ENCODE assay signal across 1 cellular context in genomic region chr10:2791774-2792443, GRCh38.
TF ChIP-seq lines count a peak whose summit lies in the region.

No MANE protein-coding gene starts in this region.

TF ChIP-seq in GM12878, 131 proteins besides CTCF, POLR2A, EP300 and RAD21 (continued from another document and continues in another):
- TF ChIP-seq E4F1 (IDR thresholded peaks at IDR 0.05; ENCODE audit: borderline replicate concordance, partially characterized antibody) (no peak), POLR2AphosphoS2 (IDR thresholded peaks at IDR 0.05; ENCODE audit: low read depth, low read length) (no peak), RELA (IDR thresholded peaks at IDR 0.05; ENCODE audit: borderline replicate concordance, partially characterized antibody) (peak; percentile 58), CHD2 (IDR thresholded peaks at IDR 0.05; ENCODE audit: borderline replicate concordance, low read depth, low read length) (no peak), IRF4 (IDR thresholded peaks at IDR 0.05; ENCODE audit: low read depth, low read length) (no peak), SIN3A (IDR thresholded peaks at IDR 0.05; ENCODE audit: low read depth, low read length) (no peak), CHD4 (IDR thresholded peaks at IDR 0.05) (no peak), E2F4 (IDR thresholded peaks at IDR 0.05; ENCODE audit: low read depth, low read length) (no peak), NFIC (IDR thresholded peaks at IDR 0.05; ENCODE audit: low read depth, low read length) (no peak), RUNX3 (IDR thresholded peaks at IDR 0.05; ENCODE audit: low read length) (peak; percentile 49; the same call in 1 of the 2 replicates), ZNF592 (IDR thresholded peaks at IDR 0.05) (no peak; the same call in 1 of the 2 replicates), ZNF207 (IDR thresholded peaks at IDR 0.05; ENCODE audit: borderline replicate concordance) (no peak), ASH2L (IDR thresholded peaks at IDR 0.05; ENCODE audit: borderline replicate concordance, low read depth) (no peak), BCL3 (IDR thresholded peaks at IDR 0.05; ENCODE audit: borderline replicate concordance, insufficient read depth, low read depth, low read length, poor library complexity, severe bottlenecking) (no peak), HDGF (IDR thresholded peaks at IDR 0.05) (no peak), HCFC1 (IDR thresholded peaks at IDR 0.05; ENCODE audit: low read length) (no peak), MLLT1 (IDR thresholded peaks at IDR 0.05) (peak; percentile 70; the same call in 1 of the 2 replicates), SKIL (IDR thresholded peaks at IDR 0.05; ENCODE audit: low read depth, poor library complexity, severe bottlenecking) (peak; percentile 56), IKZF2 (IDR thresholded peaks at IDR 0.05) (peak; percentile 92 to 95), NKRF (conservative IDR thresholded peaks at IDR 0.05) (no peak), CUX1 (IDR thresholded peaks at IDR 0.05; ENCODE audit: insufficient replicate concordance, low read depth, low read length) (no peak), E2F8 (IDR thresholded peaks at IDR 0.05; ENCODE audit: low read depth, partially characterized antibody) (no peak)
